8 cellular contexts compared by ENCODE assay signal in genomic region chr6:158031445-158032353, GRCh38. TPM values are rescaled to one million over a fixed set of nuclear protein-coding genes. Genes with fewer than 3 reads are reported as not detected.
DNase-seq lines count a peak whose midpoint lies in the region; ATAC-seq, FAIRE-seq and TF ChIP-seq lines count a peak whose summit lies in the region.

No MANE protein-coding gene starts in this region.

- no peak overlapping the region for H2AFZ ChIP-seq in astrocyte (ENCODE audit: low read depth, low read length)
- no peak overlapping the region for H2AFZ ChIP-seq in HepG2 (ENCODE audit: low read length)

- TF ChIP-seq POLR2A in HepG2 (IDR thresholded peaks at IDR 0.05; ENCODE audit: insufficient read depth in 1 of 2, low read depth in 2 of 2, low read length in 2 of 2), result peak in 1 of 2 experiments; percentile 29; a peak in 2 of 4 replicates

- H3K36me3 Mint-ChIP-seq in astrocyte (ENCODE audit: low read depth, unreplicated experiment), result peaks cover 14% of the 10 kb centered on the region

- H3K4me2 ChIP-seq in astrocyte (ENCODE audit: low read length) (peak overlapping the region; percentile 58), HepG2 (ENCODE audit: low read depth, low read length) (no peak overlapping the region)

- FAIRE-seq in astrocyte (lab: Jason Lieb, UNC) (peak; percentile 87), HepG2 (lab: Jason Lieb, UNC) (no peak)

- ATAC-seq in GM21447 (IDR thresholded peaks at IDR 0.05; ENCODE audit: unreplicated experiment) (peak; percentile 46), Panc1 (peak; percentile 32), HepG2 (no peak), HG03139 (IDR thresholded peaks at IDR 0.05; ENCODE audit: unreplicated experiment) (no peak), HG03521 (IDR thresholded peaks at IDR 0.05; ENCODE audit: unreplicated experiment) (no peak)

- H3K9ac ChIP-seq in astrocyte (ENCODE audit: low read length), result peak overlapping the region; percentile 78
- no peak overlapping the region for H3K9ac ChIP-seq in HepG2 (ENCODE audit: insufficient read depth, low read depth, low read length)

- 87% methylated on average over 19 of the region's 19 CpGs for WGBS in HepG2 (ENCODE audit: low lambda C conversion rate)

- no peaks in the 10 kb centered on the region for H3K9me3 Mint-ChIP-seq in astrocyte (ENCODE audit: unreplicated experiment)

- POLR2A ChIA-PET in AG04450 (lab: Yijun Ruan, JAX), result interaction anchor here (1.0 kb wide), 1 partner anchor 8 kb away, joined by 6 read pairs; no protein-coding TSS in a partner anchor
- POLR2A ChIA-PET in Panc1 (lab: Charles Lee), result no interaction called here
- POLR2A ChIA-PET in HepG2 (lab: Yijun Ruan, JAX), result interaction anchor here (0.8 to 6.3 kb wide), 4 partner anchors 10 to 46 kb away, joined by 3 to 75 read pairs (median 4); no protein-coding TSS in a partner anchor

- no peak overlapping the region for H3K4me3 ChIP-seq in AG04450 (ENCODE audit: low read depth, low read length)
- H3K4me3 ChIP-seq in Panc1 (ENCODE audit: low read depth in 2 of 2, low read length in 2 of 2), result no peak overlapping the region
- peak overlapping the region; percentile 7 for H3K4me3 ChIP-seq in astrocyte (ENCODE audit: insufficient read depth, low read depth, low read length)
- no peak overlapping the region for H3K4me3 ChIP-seq in HepG2 (replicated peaks in 1 of 3; ENCODE audit: insufficient read depth in 1 of 3, low read depth in 2 of 3, low read length in 3 of 3)
- H3K4me3 ChIP-seq in tibial artery, result no peak overlapping the region

- H4K20me1 ChIP-seq in astrocyte (ENCODE audit: insufficient read depth, low read length), result no peaks in the 10 kb centered on the region
- no peaks in the 10 kb centered on the region; the same call in 1 of the 2 replicates for H4K20me1 ChIP-seq in HepG2 (ENCODE audit: insufficient read depth, low read length)

- peaks cover 27% of the 10 kb centered on the region for H3K4me1 Mint-ChIP-seq in astrocyte (ENCODE audit: low read depth, unreplicated experiment)

- H3K79me2 ChIP-seq in astrocyte (ENCODE audit: insufficient read depth, low read length) (peaks cover 88% of the 10 kb centered on the region), HepG2 (ENCODE audit: insufficient read depth, low read length) (peaks cover 51% of the 10 kb centered on the region)

- BruUV-seq in Panc1 (replicated peaks; lab: Mats Ljungman, UMichigan) (no TSS peak), HepG2 (replicated peaks; lab: Mats Ljungman, UMichigan) (no TSS peak)

- H3K27ac Mint-ChIP-seq in astrocyte (ENCODE audit: unreplicated experiment), result peak overlapping the region; percentile 34

- DNase-seq in AG04450 (ENCODE audit: low read depth, low spot score) (no peak), Panc1 (ENCODE audit: low read depth, low spot score) (no peak), astrocyte (ENCODE audit: low read depth) (peak; percentile 92), HepG2 (ENCODE audit: low spot score) (no peak), tibial artery (peak; percentile 70 to 85)

- TF ChIP-seq CTCF in AG04450 (IDR thresholded peaks at IDR 0.05; ENCODE audit: low read depth, low read length) (no peak), Panc1 (IDR thresholded peaks at IDR 0.05) (no peak), astrocyte (IDR thresholded peaks at IDR 0.05; ENCODE audit: insufficient read depth, low read depth, low read length) (no peak), HepG2 (CRISPR knock-in tag; IDR thresholded peaks at IDR 0.05) (no peak), tibial artery (IDR thresholded peaks at IDR 0.05) (no peak)

- CTCF ChIA-PET in AG04450 (lab: Charles Lee), result no interaction called here
- CTCF ChIA-PET in Panc1 (lab: Charles Lee), result interaction anchor here (0.6 kb wide), 1 partner anchor 343 kb away, joined by 4 read pairs; no protein-coding TSS in a partner anchor
- CTCF ChIA-PET in HepG2 (lab: Yijun Ruan, JAX; ENCODE audit: low intra/inter-chr PET ratio, low total read pairs), result no interaction called here

- peak overlapping the region; percentile 87 for H3K27ac ChIP-seq in AG04450 (ENCODE audit: low read depth, low read length)
- H3K27ac ChIP-seq in Panc1 (ENCODE audit: low read length), result peak overlapping the region; percentile 83
- H3K27ac ChIP-seq in astrocyte (ENCODE audit: low read depth, low read length), result peak overlapping the region; percentile 90
- H3K27ac ChIP-seq in HepG2 (ENCODE audit: extremely low read length, insufficient read depth, low read length), result peak overlapping the region; percentile 25
- H3K27ac ChIP-seq in tibial artery, result peak overlapping the region; percentile 60 to 69

- intact Hi-C loops in Panc1 (cut with micrococcal nuclease; ENCODE audit: unreplicated experiment), result no loop called here
- intact Hi-C loops in HepG2 (cut with micrococcal nuclease; ENCODE audit: unreplicated experiment), result no loop called here
- intact Hi-C loops in tibial artery (cut with DNase I; ENCODE audit: low total_unique reads), result no loop called here

- H3K4me3 Mint-ChIP-seq in astrocyte (ENCODE audit: unreplicated experiment), result peak overlapping the region; percentile 64

- H3K4me1 ChIP-seq in Panc1 (ENCODE audit: control insufficient read depth, insufficient read depth, low read length) (peaks cover 53% of the 10 kb centered on the region), astrocyte (ENCODE audit: insufficient read depth, low read length) (peaks cover 57% of the 10 kb centered on the region), HepG2 (ENCODE audit: insufficient read depth, low read length) (peaks cover 65% of the 10 kb centered on the region), tibial artery (peaks cover 0 to 55% (median 41%) of the 10 kb centered on the region in 4 donors)

- TF ChIP-seq EP300 in HepG2 (IDR thresholded peaks at IDR 0.05; ENCODE audit: low read depth in 2 of 2, low read length in 2 of 2), result no peak
- no peak for TF ChIP-seq EP300 in HepG2 (CRISPR knock-in tag; IDR thresholded peaks at IDR 0.05; ENCODE audit: borderline replicate concordance)

- H3K9me3 ChIP-seq in AG04450 (ENCODE audit: control insufficient read depth, insufficient read depth, low read length), result peaks cover 6% of the 10 kb centered on the region; the same call in 1 of the 2 replicates
- H3K9me3 ChIP-seq in Panc1 (ENCODE audit: control insufficient read depth, insufficient read depth, low read depth, low read length), result no peaks in the 10 kb centered on the region
- H3K9me3 ChIP-seq in astrocyte (ENCODE audit: insufficient read depth, low read depth, low read length), result no peaks in the 10 kb centered on the region
- no peaks in the 10 kb centered on the region for H3K9me3 ChIP-seq in HepG2 (ENCODE audit: low read length)
- H3K9me3 ChIP-seq in tibial artery, result no peaks in the 10 kb centered on the region

- in situ Hi-C loops in Panc1 (cut with HindIII; ENCODE audit: low pct_unique_long_range_greater_than_20kb, low sequenced_read_pairs), result loop anchor here (5.0 kb wide), 1 partner anchor 59 kb away; no protein-coding TSS in a partner anchor
- in situ Hi-C loops in HepG2 (cut with HindIII; ENCODE audit: extremely low pct_ligation_motif_present, low pct_unique_long_range_greater_than_20kb), result no loop called here

- 0 out of 2 replicates have a peak, but pooled peaks cover 3% of the 10 kb centered on the region for H3K36me3 ChIP-seq in Panc1 (ENCODE audit: control insufficient read depth, insufficient read depth, low read length)
- peaks cover 38% of the 10 kb centered on the region for H3K36me3 ChIP-seq in astrocyte (ENCODE audit: insufficient read depth, low read length)
- peaks cover 46 to 75% of the 10 kb centered on the region in 2 experiments for H3K36me3 ChIP-seq in HepG2 (replicated peaks in 1 of 2; ENCODE audit: control insufficient read depth in 1 of 2, insufficient read depth in 2 of 2, low read length in 2 of 2)
- peaks cover 5 to 16% (median 6%) of the 10 kb centered on the region in 3 donors for H3K36me3 ChIP-seq in tibial artery

- H3K27me3 Mint-ChIP-seq in astrocyte (ENCODE audit: low read depth, unreplicated experiment), result no peaks in the 10 kb centered on the region

- TF ChIP-seq RAD21 in HepG2 (CRISPR knock-in tag; IDR thresholded peaks at IDR 0.05), result no peak

- no peaks in the 10 kb centered on the region for H3K27me3 ChIP-seq in AG04450 (ENCODE audit: control insufficient read depth, insufficient read depth, low read length)
- H3K27me3 ChIP-seq in Panc1 (ENCODE audit: control insufficient read depth, insufficient read depth, low read length), result no peaks in the 10 kb centered on the region
- no peaks in the 10 kb centered on the region for H3K27me3 ChIP-seq in astrocyte (ENCODE audit: insufficient read depth, low read length)
- no peaks in the 10 kb centered on the region for H3K27me3 ChIP-seq in HepG2 (ENCODE audit: control insufficient read depth in 1 of 2, insufficient read depth in 2 of 2, low read length in 2 of 2)
- H3K27me3 ChIP-seq in tibial artery, result no peaks in the 10 kb centered on the region

RNA-seq across cellular contexts. Expression of gene SYNJ2, which starts 50.0 kb away (rescaled TPM):
- 38.1 and 40.8 TPM in 2 replicates for polyA plus RNA-seq in AG04450 (2011; rRNA removed)
- 63.6 and 78.2 TPM in 2 replicates for polyA minus RNA-seq in AG04450 (2011; rRNA and poly(A)+ RNA removed)
- total RNA-seq in Panc1 (2021; ENCODE audit: unreplicated experiment), result 70.0 TPM
- polyA plus RNA-seq in Panc1 (2012; ENCODE audit: insufficient read length), result 38.7 TPM
- 28.4 and 31.8 TPM in 2 replicates for total RNA-seq in astrocyte
- total RNA-seq in HepG2 (2016; rRNA removed; fragmentation: Illumina TruSeq; extraction: Trizol), result 39.0 and 39.1 TPM in 2 replicates
- total RNA-seq in HepG2 (2016; cell fraction: cytosol; rRNA removed; fragmentation: Illumina TruSeq; extraction: Trizol; ENCODE audit: low read depth), result 50.4 and 51.2 TPM in 2 replicates
- 32.6 and 44.6 TPM in 2 replicates for total RNA-seq in HepG2 (2016; cell fraction: insoluble cytoplasmic fraction; rRNA removed; fragmentation: Illumina TruSeq; extraction: Trizol)
- 52.4 and 52.9 TPM in 2 replicates for total RNA-seq in HepG2 (2016; cell fraction: membrane; rRNA removed; fragmentation: Illumina TruSeq; extraction: Trizol)
- total RNA-seq in HepG2 (2016; cell fraction: nucleus; rRNA removed; fragmentation: Illumina TruSeq; extraction: Trizol), result 33.3 and 38.2 TPM in 2 replicates
- 57.6 and 59.5 TPM in 2 replicates for polyA plus RNA-seq in HepG2 (2011; rRNA removed)
- polyA plus RNA-seq in HepG2 (2011; cell fraction: cytosol; rRNA removed), result 44.7 and 49.0 TPM in 2 replicates
- 85.9 and 86.7 TPM in 2 replicates for polyA plus RNA-seq in HepG2 (2011; cell fraction: nucleus; rRNA removed)
- 53.7 and 59.9 TPM in 2 replicates for polyA plus RNA-seq in HepG2 (2012)
- polyA plus RNA-seq in HepG2 (2016; cell fraction: cytosol; fragmentation: Illumina TruSeq; extraction: Trizol; ENCODE audit: low read depth), result 53.0 and 54.8 TPM in 2 replicates
- 28.2 and 29.0 TPM in 2 replicates for polyA plus RNA-seq in HepG2 (2016; cell fraction: insoluble cytoplasmic fraction; fragmentation: Illumina TruSeq; extraction: Trizol; ENCODE audit: low read depth)
- 41.5 and 42.8 TPM in 2 replicates for polyA plus RNA-seq in HepG2 (2016; cell fraction: membrane; fragmentation: Illumina TruSeq; extraction: Trizol; ENCODE audit: low read depth)
- 49.3 and 52.0 TPM in 2 replicates for polyA plus RNA-seq in HepG2 (2016; cell fraction: nucleus; fragmentation: Illumina TruSeq; extraction: Trizol; ENCODE audit: insufficient read depth, low read depth)
- 21.9 and 161 TPM in 2 replicates for polyA minus RNA-seq in HepG2 (2011; rRNA and poly(A)+ RNA removed; ENCODE audit: low replicate concordance)
- 57.2 and 71.5 TPM in 2 replicates for polyA minus RNA-seq in HepG2 (2011; cell fraction: cytosol; rRNA and poly(A)+ RNA removed)
- polyA minus RNA-seq in HepG2 (2011; cell fraction: nucleus; rRNA and poly(A)+ RNA removed), result 135 and 148 TPM in 2 replicates

Comparison
In these comparisons a context has a peak if more than half of its experiments do, and no peak if none do; other contexts are left out.
1. DNase-seq: peak in astrocyte (single experiment) and tibial artery (2 of 2); none in AG04450 (single experiment), Panc1 (single experiment) and HepG2 (single experiment).
2. H3K27ac ChIP-seq: peak in every context shown above with its lines; median percentile 90 in astrocyte; 87 in AG04450; 83 in Panc1; 64 in tibial artery; 25 in HepG2.
3. ATAC-seq: peak in GM21447 (single experiment) and Panc1 (single experiment); none in HepG2 (single experiment), HG03139 (single experiment) and HG03521 (single experiment).